ENCODE assay signal across 8 cellular contexts in genomic region chr6:168370310-168370991, GRCh38. TPM values are rescaled to one million over a fixed set of nuclear protein-coding genes. Genes with fewer than 3 reads are reported as not detected.
DNase-seq lines count a peak whose midpoint lies in the region; ATAC-seq and TF ChIP-seq lines count a peak whose summit lies in the region.

No MANE protein-coding gene starts in this region.

- H3K4me1 Mint-ChIP-seq in osteocyte (ENCODE audit: unreplicated experiment): peaks cover 3% of the 10 kb centered on the region

- peaks cover 0 to 6% (median 0%) of the 10 kb centered on the region in 4 donors for H3K4me1 ChIP-seq in tibial artery

- H3K27ac ChIP-seq in tibial artery: no peak overlapping the region

- ATAC-seq in GM21723 (IDR thresholded peaks at IDR 0.05; ENCODE audit: unreplicated experiment): peak; percentile 61
- ATAC-seq in GM19351 (IDR thresholded peaks at IDR 0.05; ENCODE audit: unreplicated experiment): no peak

- peak; percentile 18; the same call in 1 of the 2 replicates for TF ChIP-seq CTCF in BJ (IDR thresholded peaks at IDR 0.05; ENCODE audit: insufficient read depth, low read depth, low read length)
- TF ChIP-seq CTCF in fibroblast of mammary gland (conservative IDR thresholded peaks at IDR 0.05; ENCODE audit: control insufficient read depth, insufficient read depth, low read depth, low read length): peak; percentile 57
- peak; percentile 97 for TF ChIP-seq CTCF in osteocyte (IDR thresholded peaks at IDR 0.05)
- TF ChIP-seq CTCF in tibial artery (IDR thresholded peaks at IDR 0.05): peak; percentile 92 to 94

- CTCF ChIA-PET in BJ (lab: Yijun Ruan, JAX): no interaction called here

- H3K36me3 Mint-ChIP-seq in osteocyte (ENCODE audit: unreplicated experiment): no peaks in the 10 kb centered on the region

- H3K4me3 Mint-ChIP-seq in osteocyte (ENCODE audit: unreplicated experiment): no peak overlapping the region

- H3K27me3 ChIP-seq in BJ (ENCODE audit: control insufficient read depth, insufficient read depth, low read length) (no peaks in the 10 kb centered on the region), tibial artery (no peaks in the 10 kb centered on the region)

- H3K4me3 ChIP-seq in BJ (ENCODE audit: low read depth, low read length) (no peak overlapping the region), fibroblast of mammary gland (ENCODE audit: control insufficient read depth, low read depth, low read length) (no peak overlapping the region), tibial artery (no peak overlapping the region)

- H3K9me3 ChIP-seq in tibial artery: no peaks in the 10 kb centered on the region

- H3K9me3 Mint-ChIP-seq in osteocyte (ENCODE audit: unreplicated experiment): no peaks in the 10 kb centered on the region

- DNase-seq in BJ (ENCODE audit: low read depth) (no peak), NCI-H774 (lab: John Stamatoyannopoulos, UW) (peak; percentile 83), activated T-cell treated with anti-CD3 and anti-CD28 coated beads for 24 hours (ENCODE audit: low read depth) (peak; percentile 39), fibroblast of mammary gland (ENCODE audit: low read depth) (peak; percentile 33), osteocyte (ENCODE audit: extremely low spot score, unreplicated experiment) (peak; percentile 92), tibial artery (peak; percentile 57 to 84)

- H3K36me3 ChIP-seq in BJ (ENCODE audit: control insufficient read depth, insufficient read depth, low read length) (no peaks in the 10 kb centered on the region), tibial artery (no peaks in the 10 kb centered on the region)

- intact Hi-C loops in tibial artery (cut with DNase I; ENCODE audit: low total_unique reads): loop anchor here (2.0 kb wide), 1 partner anchor 512 kb away; no protein-coding TSS in a partner anchor

- H3K27ac Mint-ChIP-seq in osteocyte (ENCODE audit: unreplicated experiment): no peak overlapping the region

- H3K27me3 Mint-ChIP-seq in osteocyte (ENCODE audit: unreplicated experiment): peaks cover 6% of the 10 kb centered on the region

- POLR2A ChIA-PET in BJ (lab: Charles Lee): no interaction called here

RNA-seq across cellular contexts. Expression of gene DACT2, which starts 50.9 kb away (rescaled TPM):
- polyA plus RNA-seq in BJ (2011; rRNA removed): not detected in 2 replicates
- not detected in 2 replicates for polyA minus RNA-seq in BJ (2011; rRNA and poly(A)+ RNA removed)
- total RNA-seq in osteocyte: 0.94 and 1.4 TPM in 2 replicates

Comparison
In these comparisons a context has a peak if more than half of its experiments do, and no peak if none do; other contexts are left out.
1. CTCF ChIP-seq: peak in every context shown above with its lines; median percentile 97 in osteocyte; 93 in tibial artery; 57 in fibroblast of mammary gland; 18 in BJ.